In the genomic region with DNA sequence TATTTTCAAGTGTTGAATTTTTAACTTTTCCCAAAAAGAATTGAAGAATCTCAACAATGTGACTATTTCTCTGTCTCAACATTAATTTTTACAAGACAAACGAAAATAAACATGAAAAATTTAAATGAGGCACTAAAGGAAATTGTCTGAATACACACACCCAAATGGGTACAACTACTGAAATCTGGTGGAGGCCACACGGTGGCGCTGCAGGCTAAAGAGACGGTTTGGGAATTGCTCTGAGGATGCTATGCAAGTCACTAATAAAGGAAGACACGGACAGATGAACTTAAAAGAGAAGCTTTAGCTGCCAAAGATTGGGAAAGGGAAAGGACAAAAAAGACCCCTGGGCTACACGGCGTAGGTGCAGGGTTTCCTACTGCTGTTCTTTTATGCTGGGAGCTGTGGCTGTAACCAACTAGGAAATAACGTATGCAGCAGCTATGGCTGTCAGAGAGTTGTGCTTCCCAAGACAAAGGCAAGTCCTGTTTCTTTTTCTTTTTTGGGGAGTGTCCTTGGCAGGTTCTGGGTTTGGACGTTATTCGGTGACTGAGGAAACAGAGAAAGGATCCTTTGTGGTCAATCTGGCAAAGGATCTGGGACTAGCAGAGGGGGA, we compare ENCODE assay signal across 8 cellular contexts. TPM values are rescaled to one million over a fixed set of nuclear protein-coding genes. Genes with fewer than 3 reads are reported as not detected.
DNase-seq lines count a peak whose midpoint lies in the region; ATAC-seq and TF ChIP-seq lines count a peak whose summit lies in the region.

A gene (plus strand): TSS at position 244 of the 616 bp plus-strand sequence. CDS start 200 bp downstream, at position 444.

- H3K27ac ChIP-seq in brain microvascular endothelial cell (no peak within 1 kb of the TSS), muscle layer of duodenum (ENCODE audit: low read length) (no peak within 1 kb of the TSS), prostate gland (no peak within 1 kb of the TSS), aorta (ENCODE audit: low read depth in 1 of 2, low read length in 2 of 2) (no peak within 1 kb of the TSS)

- H3K36me3 ChIP-seq in brain microvascular endothelial cell (replicated peaks) (no peaks in the 10 kb centered on the region), muscle layer of duodenum (ENCODE audit: control insufficient read depth in 1 of 2, insufficient read depth in 2 of 2, low read length in 2 of 2) (no peaks in the 10 kb centered on the region), prostate gland (no peaks in the 10 kb centered on the region), aorta (ENCODE audit: control insufficient read depth in 1 of 2, insufficient read depth in 2 of 2, low read length in 1 of 2) (no peaks in the 10 kb centered on the region)

- H3K4me1 ChIP-seq in muscle layer of duodenum (ENCODE audit: control insufficient read depth in 1 of 2, insufficient read depth in 2 of 2, low read length in 2 of 2): no peaks in the 10 kb centered on the region
- H3K4me1 ChIP-seq in prostate gland (replicated peaks): no peaks in the 10 kb centered on the region
- no peaks in the 10 kb centered on the region for H3K4me1 ChIP-seq in aorta (ENCODE audit: control insufficient read depth in 1 of 2, insufficient read depth in 2 of 2, low read length in 2 of 2)

- intact Hi-C loops in prostate gland (cut with DNase I): loop anchor here (10.0 kb wide), 1 partner anchor 373 kb away; no protein-coding TSS in a partner anchor
- intact Hi-C loops in aorta (cut with DNase I): no loop called here

- no peak for ATAC-seq in GM19324 (IDR thresholded peaks at IDR 0.05; ENCODE audit: low FRiP score, unreplicated experiment)
- ATAC-seq in aorta (ENCODE audit: low FRiP score): no peak

- peak; percentile 72 for DNase-seq in activated effector memory CD4-positive, alpha-beta T cell treated with anti-CD3 and anti-CD28 coated beads, Interleukin-2, amount 50 U/mL, for 16 hours
- DNase-seq in activated effector memory CD4-positive, alpha-beta T cell treated with Interleukin-2 at 50 U/mL for 16 hours: no peak
- DNase-seq in NB4 (ENCODE audit: low read depth) (peak; percentile 61), brain microvascular endothelial cell (no peak), prostate gland (ENCODE audit: low spot score) (no peak), aorta (no peak)

- peaks cover 15 to 54% of the 10 kb centered on the region in 2 donors for H3K9me3 ChIP-seq in muscle layer of duodenum (ENCODE audit: control insufficient read depth in 1 of 2, low read length in 2 of 2)
- H3K9me3 ChIP-seq in prostate gland: no peaks in the 10 kb centered on the region
- peaks cover 12% of the 10 kb centered on the region for H3K9me3 ChIP-seq in aorta (ENCODE audit: control insufficient read depth, low read length)

- in situ Hi-C loops in brain microvascular endothelial cell (cut with HindIII; ENCODE audit: low pct_ligation_motif_present, low sequenced_read_pairs): no loop called here

- TF ChIP-seq POLR2A in NB4 (IDR thresholded peaks at IDR 0.05; ENCODE audit: extremely low read depth, insufficient read length) (no peak), prostate gland (IDR thresholded peaks at IDR 0.05) (no peak)

- peak; percentile 78 for TF ChIP-seq CTCF in NB4 (IDR thresholded peaks at IDR 0.05; ENCODE audit: low read depth, low read length)
- peak; percentile 45 for TF ChIP-seq CTCF in brain microvascular endothelial cell (IDR thresholded peaks at IDR 0.05; ENCODE audit: low read depth, low read length, missing control alignments)
- TF ChIP-seq CTCF in prostate gland (IDR thresholded peaks at IDR 0.05): peak in 1 of 4 experiments; percentile 10

- no peak within 1 kb of the TSS for H3K4me3 ChIP-seq in NB4 (ENCODE audit: low read depth, low read length)
- no peak within 1 kb of the TSS for H3K4me3 ChIP-seq in brain microvascular endothelial cell (ENCODE audit: low read depth, low read length)
- H3K4me3 ChIP-seq in muscle layer of duodenum (ENCODE audit: low read depth in 1 of 2, low read length in 2 of 2): peak within 1 kb of the TSS; percentile 49 to 55
- no peak within 1 kb of the TSS for H3K4me3 ChIP-seq in prostate gland
- H3K4me3 ChIP-seq in aorta (ENCODE audit: low read length in 2 of 2): no peak within 1 kb of the TSS

- H3K27me3 ChIP-seq in brain microvascular endothelial cell (replicated peaks): no peaks in the 10 kb centered on the region
- no peaks in the 10 kb centered on the region for H3K27me3 ChIP-seq in muscle layer of duodenum (ENCODE audit: low read depth, low read length)
- no peaks in the 10 kb centered on the region for H3K27me3 ChIP-seq in prostate gland (replicated peaks; ENCODE audit: insufficient read depth)
- H3K27me3 ChIP-seq in aorta (ENCODE audit: control insufficient read depth in 1 of 2, insufficient read depth in 2 of 2, low read length in 1 of 2): no peaks in the 10 kb centered on the region

- 6% methylated on average over 10 of the region's 10 CpGs for WGBS in prostate gland
- WGBS in aorta, 2 donors: 6 to 7% methylated on average over 10 of the region's 10 CpGs

RNA-seq across cellular contexts. Expression of the gene that starts here (rescaled TPM):
- total RNA-seq in prostate gland (1 to 10 TPM in 1 of 2 donors, under 1 TPM in 1; 0.96 to 3.5 TPM), aorta (1 to 10 TPM; 3.6 to 7.7 TPM)
- 1 to 10 TPM in 1 of 2 donors, under 1 TPM in 1; 0.25 to 4.5 TPM for polyA plus RNA-seq in aorta

Comparison
In these comparisons a context has a peak if more than half of its experiments do, and no peak if none do; other contexts are left out.
1. DNase-seq: peak in activated effector memory CD4-positive, alpha-beta T cell treated with anti-CD3 and anti-CD28 coated beads, Interleukin-2, amount 50 U/mL, for 16 hours (single experiment) and NB4 (single experiment); none in activated effector memory CD4-positive, alpha-beta T cell treated with Interleukin-2 at 50 U/mL for 16 hours (single experiment), brain microvascular endothelial cell (single experiment), prostate gland (single experiment) and aorta (0 of 2).
2. H3K4me3 ChIP-seq: peak in muscle layer of duodenum (2 of 2); none in NB4 (single experiment), brain microvascular endothelial cell (single experiment), prostate gland (0 of 2) and aorta (0 of 2).